8 cellular contexts compared by ENCODE assay signal in the genomic region with DNA sequence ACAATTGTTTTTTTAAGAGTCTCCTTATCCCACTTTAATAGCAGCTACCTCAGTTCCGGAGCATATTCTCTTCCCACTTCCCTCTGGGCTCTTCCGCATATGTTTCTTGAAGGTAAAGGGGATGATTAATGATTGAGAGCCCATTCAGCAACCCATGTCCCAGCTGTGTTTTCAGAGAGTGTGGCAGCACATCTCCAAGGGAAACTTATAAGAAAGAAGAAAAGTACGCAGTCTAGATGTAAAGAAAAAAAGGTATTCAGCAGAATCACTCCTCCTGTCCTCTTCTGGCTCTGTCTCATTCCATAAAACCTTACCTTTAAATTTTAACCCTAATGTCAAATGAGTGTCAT. TPM values are rescaled to one million over a fixed set of nuclear protein-coding genes. Genes with fewer than 3 reads are reported as not detected.
DNase-seq lines count a peak whose midpoint lies in the region; ATAC-seq and TF ChIP-seq lines count a peak whose summit lies in the region.

No MANE protein-coding gene starts in this region.

- TF ChIP-seq POLR2A in tibial nerve (IDR thresholded peaks at IDR 0.05), result no peak

- peak overlapping the region; percentile 78 for H3K4me3 Mint-ChIP-seq in glutamatergic neuron (ENCODE audit: unreplicated experiment)
- H3K4me3 Mint-ChIP-seq in chondrocyte (ENCODE audit: unreplicated experiment), result no peak overlapping the region

- peak overlapping the region; percentile 78 for H3K9ac ChIP-seq in OCI-LY3 (ENCODE audit: low read length)

- WGBS in tibial nerve, 2 donors, result 50 to 54% methylated on average over 3 of the region's 3 CpGs

- H2AFZ ChIP-seq in OCI-LY3 (ENCODE audit: low read depth, low read length), result peak overlapping the region; percentile 95

- H3K4me3 ChIP-seq in OCI-LY3 (ENCODE audit: low read length) (peak overlapping the region; percentile 84), tibial nerve (peak overlapping the region; percentile 32 to 66 (median 52))

- H3K27me3 Mint-ChIP-seq in glutamatergic neuron (ENCODE audit: unreplicated experiment), result no peaks in the 10 kb centered on the region
- H3K27me3 Mint-ChIP-seq in chondrocyte (ENCODE audit: low read depth), result peaks cover 6% of the 10 kb centered on the region

- no peak for TF ChIP-seq CTCF in OCI-LY3 (IDR thresholded peaks at IDR 0.05; ENCODE audit: low read depth, low read length)
- TF ChIP-seq CTCF in glutamatergic neuron (IDR thresholded peaks at IDR 0.05; ENCODE audit: partially characterized antibody, unreplicated experiment), result no peak
- TF ChIP-seq CTCF in tibial nerve (IDR thresholded peaks at IDR 0.05), result no peak
- no peak for TF ChIP-seq CTCF in chondrocyte (IDR thresholded peaks at IDR 0.05)

- H3K36me3 ChIP-seq in OCI-LY3 (replicated peaks; ENCODE audit: low read depth, low read length), result no peaks in the 10 kb centered on the region
- no peaks in the 10 kb centered on the region for H3K36me3 ChIP-seq in tibial nerve

- intact Hi-C loops in Right ventricle myocardium inferior (cut with DNase I) (no loop called here), cardiac septum (cut with DNase I) (no loop called here)

- H3K27me3 ChIP-seq in OCI-LY3 (ENCODE audit: low read depth, low read length) (no peaks in the 10 kb centered on the region), tibial nerve (no peaks in the 10 kb centered on the region)

- DNase-seq in Right ventricle myocardium inferior (ENCODE audit: missing footprints), result no peak
- DNase-seq in cardiac septum (ENCODE audit: low spot score), result no peak
- no peak for DNase-seq in glutamatergic neuron
- no peak for DNase-seq in tibial nerve (ENCODE audit: low spot score in 2 of 2)
- DNase-seq in chondrocyte (ENCODE audit: low spot score), result no peak
- DNase-seq in GF-D8 (lab: John Stamatoyannopoulos, UW), result no peak
- no peak for DNase-seq in dermis blood vessel endothelial cell

- H3K4me1 ChIP-seq in OCI-LY3 (ENCODE audit: low read length) (peaks cover 4% of the 10 kb centered on the region), tibial nerve (peaks cover 0 to 12% (median 0%) of the 10 kb centered on the region in 4 donors)

- H3K27ac ChIP-seq in OCI-LY3 (ENCODE audit: low read length) (no peak overlapping the region), tibial nerve (peak overlapping the region in 1 of 4 donors; percentile 55)

- no peaks in the 10 kb centered on the region for H3K79me2 ChIP-seq in OCI-LY3 (ENCODE audit: low read length)

- peak overlapping the region; percentile 89 for H3K4me2 ChIP-seq in OCI-LY3 (ENCODE audit: low read length)

- H3K9me3 ChIP-seq in OCI-LY3 (ENCODE audit: insufficient read depth, low read length) (no peaks in the 10 kb centered on the region), tibial nerve (no peaks in the 10 kb centered on the region)

- no peak for TF ChIP-seq EP300 in tibial nerve (IDR thresholded peaks at IDR 0.05)

- H3K36me3 Mint-ChIP-seq in glutamatergic neuron (ENCODE audit: unreplicated experiment) (no peaks in the 10 kb centered on the region), chondrocyte (ENCODE audit: low read depth) (no peaks in the 10 kb centered on the region)

- H3K27ac Mint-ChIP-seq in glutamatergic neuron (ENCODE audit: unreplicated experiment), result no peak overlapping the region
- H3K27ac Mint-ChIP-seq in chondrocyte (ENCODE audit: unreplicated experiment), result no peak overlapping the region

- no peaks in the 10 kb centered on the region for H3K9me3 Mint-ChIP-seq in glutamatergic neuron (ENCODE audit: unreplicated experiment)
- H3K9me3 Mint-ChIP-seq in chondrocyte (ENCODE audit: low read depth), result no peaks in the 10 kb centered on the region

- H4K20me1 ChIP-seq in OCI-LY3 (ENCODE audit: insufficient read depth, low read length), result no peaks in the 10 kb centered on the region

- H3K4me1 Mint-ChIP-seq in glutamatergic neuron (ENCODE audit: low read depth, unreplicated experiment), result no peaks in the 10 kb centered on the region
- H3K4me1 Mint-ChIP-seq in chondrocyte (ENCODE audit: low read depth), result no peaks in the 10 kb centered on the region

- peak; percentile 6 for ATAC-seq in Right ventricle myocardium inferior

RNA-seq across cellular contexts. Expression of gene ANKRD7, which starts 9.7 kb away (rescaled TPM):
- total RNA-seq in Right ventricle myocardium inferior (0.70 TPM), cardiac septum (0.62 TPM), glutamatergic neuron (ENCODE audit: unreplicated experiment) (not detected), tibial nerve (under 1 TPM in 3 of 4 donors, not detected in 1; 0.66 to 0.98 (median 0.84) TPM), chondrocyte (not detected in 3 replicates), dermis blood vessel endothelial cell (0.51 TPM in 1 of 2 replicates, not detected in the other)

RNA-seq across cellular contexts. Expression of gene LSM8, which starts 30.8 kb away (rescaled TPM):
- total RNA-seq in Right ventricle myocardium inferior, result 19.1 TPM
- total RNA-seq in cardiac septum, result 15.6 TPM
- total RNA-seq in glutamatergic neuron (ENCODE audit: unreplicated experiment), result 36.5 TPM
- total RNA-seq in tibial nerve, result 10 to 100 TPM; 18.6 to 32.9 (median 27.8) TPM
- total RNA-seq in chondrocyte, result 21.5 to 26.4 TPM (median 23.2 TPM) in 3 replicates
- 34.5 and 40.5 TPM in 2 replicates for total RNA-seq in dermis blood vessel endothelial cell
